In the genomic region with DNA sequence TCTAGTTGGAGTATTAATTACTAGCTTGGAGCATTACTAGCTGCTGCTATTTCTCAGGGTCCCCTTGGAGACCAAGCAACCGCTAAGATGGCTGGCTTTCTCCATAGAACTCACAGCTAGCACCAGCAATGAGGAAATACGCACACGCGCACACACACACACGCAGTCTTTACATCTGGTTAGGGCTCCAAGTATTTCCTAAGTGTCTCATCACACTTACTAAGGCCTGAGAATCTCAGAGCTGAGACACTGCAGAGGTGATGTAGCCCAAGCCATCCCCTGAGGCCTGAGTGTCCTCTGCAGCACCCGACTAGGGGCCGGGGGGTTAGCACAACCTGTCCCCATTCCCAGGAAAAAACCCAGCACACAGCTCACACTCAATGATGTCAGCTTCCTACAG, we compare ENCODE assay signal across 2 cellular contexts.
TF ChIP-seq lines count a peak whose summit lies in the region.

No MANE protein-coding gene starts in this region.

TF ChIP-seq in IMR-90, 13 proteins besides CTCF, POLR2A, EP300 and RAD21 (continued from another document):
- TF ChIP-seq, protein P1, sequence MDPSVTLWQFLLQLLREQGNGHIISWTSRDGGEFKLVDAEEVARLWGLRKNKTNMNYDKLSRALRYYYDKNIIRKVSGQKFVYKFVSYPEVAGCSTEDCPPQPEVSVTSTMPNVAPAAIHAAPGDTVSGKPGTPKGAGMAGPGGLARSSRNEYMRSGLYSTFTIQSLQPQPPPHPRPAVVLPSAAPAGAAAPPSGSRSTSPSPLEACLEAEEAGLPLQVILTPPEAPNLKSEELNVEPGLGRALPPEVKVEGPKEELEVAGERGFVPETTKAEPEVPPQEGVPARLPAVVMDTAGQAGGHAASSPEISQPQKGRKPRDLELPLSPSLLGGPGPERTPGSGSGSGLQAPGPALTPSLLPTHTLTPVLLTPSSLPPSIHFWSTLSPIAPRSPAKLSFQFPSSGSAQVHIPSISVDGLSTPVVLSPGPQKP (IDR thresholded peaks at IDR 0.05; ENCODE audit: borderline replicate concordance, low read depth, low read length): no peak
- TF ChIP-seq CEBPB (IDR thresholded peaks at IDR 0.05; ENCODE audit: low read depth, low read length) (no peak), CHD1 (IDR thresholded peaks at IDR 0.05; ENCODE audit: low read depth, low read length) (no peak), NFE2L2 (IDR thresholded peaks at IDR 0.05; ENCODE audit: low read depth, low read length) (no peak), MXI1 (IDR thresholded peaks at IDR 0.05; ENCODE audit: borderline replicate concordance, low read depth, low read length) (no peak), RCOR1 (IDR thresholded peaks at IDR 0.05; ENCODE audit: insufficient replicate concordance, low read length) (no peak), FOS (IDR thresholded peaks at IDR 0.05; ENCODE audit: low read depth, low read length) (no peak), RFX5 (IDR thresholded peaks at IDR 0.05; ENCODE audit: low read depth, low read length) (no peak)
- TF ChIP-seq, protein P2, sequence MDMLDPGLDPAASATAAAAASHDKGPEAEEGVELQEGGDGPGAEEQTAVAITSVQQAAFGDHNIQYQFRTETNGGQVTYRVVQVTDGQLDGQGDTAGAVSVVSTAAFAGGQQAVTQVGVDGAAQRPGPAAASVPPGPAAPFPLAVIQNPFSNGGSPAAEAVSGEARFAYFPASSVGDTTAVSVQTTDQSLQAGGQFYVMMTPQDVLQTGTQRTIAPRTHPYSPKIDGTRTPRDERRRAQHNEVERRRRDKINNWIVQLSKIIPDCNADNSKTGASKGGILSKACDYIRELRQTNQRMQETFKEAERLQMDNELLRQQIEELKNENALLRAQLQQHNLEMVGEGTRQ (IDR thresholded peaks at IDR 0.05; ENCODE audit: low read depth, low read length): no peak

TF ChIP-seq in GM12891, 5 proteins besides CTCF, POLR2A, EP300 and RAD21 (continued from another document):
- no peak for TF ChIP-seq PAX5 (IDR thresholded peaks at IDR 0.05; ENCODE audit: insufficient read depth, low read length, severe bottlenecking)
- TF ChIP-seq TAF1 (IDR thresholded peaks at IDR 0.05; ENCODE audit: low read depth, low read length): no peak
